In genomic region chr13:46894534-46894906, GRCh38 we compare ENCODE assay signal across 9 cellular contexts. TPM values are rescaled to one million over a fixed set of nuclear protein-coding genes. Genes with fewer than 3 reads are reported as not detected.
DNase-seq lines count a peak whose midpoint lies in the region; ATAC-seq, FAIRE-seq and TF ChIP-seq lines count a peak whose summit lies in the region.
"Had no signal": no experiment of that assay in that cellular context is flagged by ENCODE, and none has a peak within 500 bp of the region (broad histone marks: within the 10 kb centered on the region; RNA-seq: fewer than 3 reads in every experiment).

No MANE protein-coding gene starts in this region.

- FAIRE-seq in HepG2 (lab: Jason Lieb, UNC), result no peak

- H2AFZ ChIP-seq in HepG2 (ENCODE audit: low read length), result no peak overlapping the region

- no peak for TF ChIP-seq EP300 in HepG2 (IDR thresholded peaks at IDR 0.05; ENCODE audit: low read depth in 2 of 2, low read length in 2 of 2)
- TF ChIP-seq EP300 in HepG2 (CRISPR knock-in tag; IDR thresholded peaks at IDR 0.05; ENCODE audit: borderline replicate concordance), result no peak

- H3K79me2 ChIP-seq in HepG2 (ENCODE audit: insufficient read depth, low read length), result no peaks in the 10 kb centered on the region

- H3K9me3 ChIP-seq in liver (ENCODE audit: control insufficient read depth in 4 of 4, low read length in 3 of 4) (no peaks in the 10 kb centered on the region), HepG2 (ENCODE audit: low read length) (no peaks in the 10 kb centered on the region), lower lobe of right lung (no peaks in the 10 kb centered on the region), vagina (no peaks in the 10 kb centered on the region), SJCRH30 (replicated peaks) (no peaks in the 10 kb centered on the region)

- H3K27me3 ChIP-seq in liver (ENCODE audit: control insufficient read depth in 4 of 4, insufficient read depth in 4 of 4, low read length in 3 of 4), result no peaks in the 10 kb centered on the region
- H3K27me3 ChIP-seq in HepG2 (ENCODE audit: control insufficient read depth in 1 of 2, insufficient read depth in 2 of 2, low read length in 2 of 2), result peaks cover 0 to 15% of the 10 kb centered on the region in 2 experiments; a peak in 2 of 5 replicates
- H3K27me3 ChIP-seq in lower lobe of right lung (ENCODE audit: low read depth), result peaks cover 3% of the 10 kb centered on the region
- H3K27me3 ChIP-seq in vagina, result no peaks in the 10 kb centered on the region
- H3K27me3 ChIP-seq in SJCRH30, result no peaks in the 10 kb centered on the region

- H3K4me1 ChIP-seq in liver (ENCODE audit: control insufficient read depth in 4 of 4, insufficient read depth in 4 of 4, low read length in 3 of 4), result peaks cover 0 to 13% (median 6%) of the 10 kb centered on the region in 4 donors
- no peaks in the 10 kb centered on the region for H3K4me1 ChIP-seq in HepG2 (ENCODE audit: insufficient read depth, low read length)
- H3K4me1 ChIP-seq in lower lobe of right lung, result peaks cover 11% of the 10 kb centered on the region
- peaks cover 14% of the 10 kb centered on the region for H3K4me1 ChIP-seq in vagina
- H3K4me1 ChIP-seq in SJCRH30, result 0 out of 2 replicates have a peak, but pooled peaks cover 2% of the 10 kb centered on the region

- CTCF ChIA-PET in HepG2 (lab: Yijun Ruan, JAX; ENCODE audit: low intra/inter-chr PET ratio, low total read pairs), result no interaction called here

- TF ChIP-seq RAD21 in liver (IDR thresholded peaks at IDR 0.05) (no peak), HepG2 (CRISPR knock-in tag; IDR thresholded peaks at IDR 0.05) (no peak)

- H3K27ac ChIP-seq in liver (ENCODE audit: low read depth in 1 of 2, low read length in 2 of 2) (no peak overlapping the region), HepG2 (ENCODE audit: extremely low read length, insufficient read depth, low read length) (no peak overlapping the region), lower lobe of right lung (peak overlapping the region; percentile 51), vagina (peak overlapping the region; percentile 71), SJCRH30 (no peak overlapping the region)

- no TSS peak for BruUV-seq in HepG2 (replicated peaks; lab: Mats Ljungman, UMichigan)

- H3K4me3 ChIP-seq in liver (ENCODE audit: low read depth in 1 of 3, low read length in 3 of 3), result peak overlapping the region; percentile 14 to 72 (median 62)
- no peak overlapping the region for H3K4me3 ChIP-seq in HepG2 (replicated peaks in 1 of 3; ENCODE audit: insufficient read depth in 1 of 3, low read depth in 2 of 3, low read length in 3 of 3)
- peak overlapping the region; percentile 67 for H3K4me3 ChIP-seq in astrocyte of the spinal cord (ENCODE audit: low read depth, low read length)
- peak overlapping the region; percentile 65 for H3K4me3 ChIP-seq in lower lobe of right lung
- H3K4me3 ChIP-seq in vagina, result peak overlapping the region; percentile 51 to 69
- no peak overlapping the region for H3K4me3 ChIP-seq in SJCRH30

- POLR2A ChIA-PET in HepG2 (lab: Yijun Ruan, JAX), result no interaction called here

- H3K4me2 ChIP-seq in HepG2 (ENCODE audit: low read depth, low read length), result no peak overlapping the region

- no peaks in the 10 kb centered on the region for H3K36me3 ChIP-seq in liver (ENCODE audit: control insufficient read depth in 4 of 4, insufficient read depth in 3 of 4, low read depth in 1 of 4, low read length in 3 of 4)
- no peaks in the 10 kb centered on the region for H3K36me3 ChIP-seq in HepG2 (replicated peaks in 1 of 2; ENCODE audit: control insufficient read depth in 1 of 2, insufficient read depth in 2 of 2, low read length in 2 of 2)
- no peaks in the 10 kb centered on the region for H3K36me3 ChIP-seq in lower lobe of right lung
- H3K36me3 ChIP-seq in vagina, result no peaks in the 10 kb centered on the region
- no peaks in the 10 kb centered on the region for H3K36me3 ChIP-seq in SJCRH30

- no peak for ATAC-seq in HepG2
- peak in 1 of 2 donors; percentile 60 for ATAC-seq in lower lobe of right lung

- intact Hi-C loops in HepG2 (cut with micrococcal nuclease; ENCODE audit: unreplicated experiment), result no loop called here
- intact Hi-C loops in lower lobe of right lung (cut with DNase I), result no loop called here
- intact Hi-C loops in vagina (cut with DNase I), result no loop called here
- intact Hi-C loops in posterior cingulate gyrus (cut with DNase I), result no loop called here

- in situ Hi-C loops in HepG2 (cut with HindIII; ENCODE audit: extremely low pct_ligation_motif_present, low pct_unique_long_range_greater_than_20kb), result no loop called here
- in situ Hi-C loops in astrocyte of the spinal cord (cut with HindIII; ENCODE audit: low sequenced_read_pairs), result no loop called here

- H4K20me1 ChIP-seq in HepG2 (ENCODE audit: insufficient read depth, low read length), result no peaks in the 10 kb centered on the region

- no peak for TF ChIP-seq CTCF in liver (IDR thresholded peaks at IDR 0.05; ENCODE audit: low read depth, low read length, missing input control)
- TF ChIP-seq CTCF in HepG2 (CRISPR knock-in tag; IDR thresholded peaks at IDR 0.05), result no peak
- TF ChIP-seq CTCF in astrocyte of the spinal cord (IDR thresholded peaks at IDR 0.05; ENCODE audit: low read depth, low read length), result no peak
- no peak for TF ChIP-seq CTCF in lower lobe of right lung (IDR thresholded peaks at IDR 0.05)
- no peak for TF ChIP-seq CTCF in vagina (IDR thresholded peaks at IDR 0.05)

- DNase-seq in HepG2 (ENCODE audit: low spot score) (no peak), astrocyte of the spinal cord (ENCODE audit: low read depth, low spot score) (peak; percentile 73), lower lobe of right lung (no peak), vagina (ENCODE audit: extremely low spot score in 2 of 2) (no peak), SJCRH30 (no peak), posterior cingulate gyrus (no peak), NCI-H2029 treated with DMSO at 0.1 percent for 48 hours (lab: John Stamatoyannopoulos, UW) (no peak)
- DNase-seq: DMS 273 treated with DMSO at 0.1 percent for 48 hours had no signal

- H3K9ac ChIP-seq in liver (ENCODE audit: low read depth in 1 of 2, low read length in 2 of 2), result no peak overlapping the region
- no peak overlapping the region for H3K9ac ChIP-seq in HepG2 (ENCODE audit: insufficient read depth, low read depth, low read length)

- no peak for TF ChIP-seq POLR2A in HepG2 (IDR thresholded peaks at IDR 0.05; ENCODE audit: insufficient read depth in 1 of 2, low read depth in 2 of 2, low read length in 2 of 2)
- no peak for TF ChIP-seq POLR2A in vagina (IDR thresholded peaks at IDR 0.05)

TF ChIP-seq in liver, 16 proteins besides CTCF, POLR2A, EP300 and RAD21 (continues in another document):
- TF ChIP-seq MAX (IDR thresholded peaks at IDR 0.05) (no peak), ATF3 (IDR thresholded peaks at IDR 0.05) (no peak), SP1 (IDR thresholded peaks at IDR 0.05) (no peak), GABPA (IDR thresholded peaks at IDR 0.05 in 1 of 2, conservative IDR thresholded peaks at IDR 0.05 in 1 of 2) (no peak), TAF1 (conservative IDR thresholded peaks at IDR 0.05) (no peak), EGR1 (IDR thresholded peaks at IDR 0.05; ENCODE audit: low read depth in 2 of 2) (no peak)

TF ChIP-seq in HepG2, 621 proteins besides CTCF, POLR2A, EP300 and RAD21 (continues in another document):
- no peak for TF ChIP-seq RELA (CRISPR knock-in tag; IDR thresholded peaks at IDR 0.05)

RNA-seq across cellular contexts. Expression of gene HTR2A, which starts 2.3 kb away (rescaled TPM):
- under 1 TPM; under 0.01 to 0.19 TPM for total RNA-seq in liver
- under 1 TPM in 1 of 2 donors, not detected in 1; 0.19 TPM for polyA plus RNA-seq in liver
- total RNA-seq in HepG2 (2016; rRNA removed; fragmentation: Illumina TruSeq; extraction: Trizol), result not detected in 2 replicates
- not detected in 2 replicates for total RNA-seq in HepG2 (2016; cell fraction: cytosol; rRNA removed; fragmentation: Illumina TruSeq; extraction: Trizol; ENCODE audit: low read depth)
- total RNA-seq in HepG2 (2016; cell fraction: insoluble cytoplasmic fraction; rRNA removed; fragmentation: Illumina TruSeq; extraction: Trizol), result not detected in 2 replicates
- not detected in 2 replicates for total RNA-seq in HepG2 (2016; cell fraction: membrane; rRNA removed; fragmentation: Illumina TruSeq; extraction: Trizol)
- not detected in 2 replicates for total RNA-seq in HepG2 (2016; cell fraction: nucleus; rRNA removed; fragmentation: Illumina TruSeq; extraction: Trizol)
- not detected in 2 replicates for polyA plus RNA-seq in HepG2 (2011; rRNA removed)
- not detected in 2 replicates for polyA plus RNA-seq in HepG2 (2011; cell fraction: cytosol; rRNA removed)
- polyA plus RNA-seq in HepG2 (2011; cell fraction: nucleus; rRNA removed), result not detected in 2 replicates
- polyA plus RNA-seq in HepG2 (2012), result not detected in 2 replicates
- not detected in 2 replicates for polyA plus RNA-seq in HepG2 (2016; cell fraction: cytosol; fragmentation: Illumina TruSeq; extraction: Trizol; ENCODE audit: low read depth)
- polyA plus RNA-seq in HepG2 (2016; cell fraction: insoluble cytoplasmic fraction; fragmentation: Illumina TruSeq; extraction: Trizol; ENCODE audit: low read depth), result not detected in 2 replicates
- not detected in 2 replicates for polyA plus RNA-seq in HepG2 (2016; cell fraction: membrane; fragmentation: Illumina TruSeq; extraction: Trizol; ENCODE audit: low read depth)
- not detected in 2 replicates for polyA plus RNA-seq in HepG2 (2016; cell fraction: nucleus; fragmentation: Illumina TruSeq; extraction: Trizol; ENCODE audit: insufficient read depth, low read depth)
- not detected in 2 replicates for polyA minus RNA-seq in HepG2 (2011; rRNA and poly(A)+ RNA removed; ENCODE audit: low replicate concordance)
- polyA minus RNA-seq in HepG2 (2011; cell fraction: cytosol; rRNA and poly(A)+ RNA removed), result not detected in 2 replicates
- not detected in 2 replicates for polyA minus RNA-seq in HepG2 (2011; cell fraction: nucleus; rRNA and poly(A)+ RNA removed)
- total RNA-seq in lower lobe of right lung, result 0.32 TPM
- 2.2 TPM for total RNA-seq in vagina
- total RNA-seq in SJCRH30 (2014; rRNA removed; shearing (Covaris generic)), result 0.02 TPM in 1 of 2 replicates, not detected in the other

Comparison
In these comparisons a context has a peak if more than half of its experiments do, and no peak if none do; other contexts are left out.
1. H3K4me3 ChIP-seq: peak in liver (3 of 3), astrocyte of the spinal cord (single experiment), lower lobe of right lung (single experiment) and vagina (2 of 2); none in HepG2 (0 of 3) and SJCRH30 (single experiment).
2. H3K27ac ChIP-seq: peak in lower lobe of right lung (single experiment) and vagina (single experiment); none in liver (0 of 2), HepG2 (single experiment) and SJCRH30 (single experiment).